1 cellular context compared by ENCODE assay signal in genomic region chr1:94926915-94927404, GRCh38.
TF ChIP-seq lines count a peak whose summit lies in the region.

Gene CNN3, minus strand, starts transcription at chr1:94927110. Its CDS starts 216 bp downstream, at chr1:94926894.

TF ChIP-seq in HEK293, 187 proteins besides CTCF, POLR2A, EP300 and RAD21 (continued from another document):
- TF ChIP-seq ZNF692 (tag by site-specific recombination; IDR thresholded peaks at IDR 0.05) (peak; percentile 61; the same call in 1 of the 2 replicates), ZNF423 (tag by site-specific recombination; IDR thresholded peaks at IDR 0.05) (peak; percentile 95), ZSCAN23 (tag by site-specific recombination; IDR thresholded peaks at IDR 0.05) (0 out of 2 replicates have a peak, but pooled peaks have one; percentile 50), EGR2 (tag by site-specific recombination; IDR thresholded peaks at IDR 0.05; ENCODE audit: low read depth) (peak; percentile 81), TCF7L2 (IDR thresholded peaks at IDR 0.05; ENCODE audit: borderline replicate concordance, low read depth, low read length) (0 out of 2 replicates have a peak, but pooled peaks have one; percentile 20), ZNF843 (tag by site-specific recombination; IDR thresholded peaks at IDR 0.05) (peak; percentile 65), ZNF362 (tag by site-specific recombination; IDR thresholded peaks at IDR 0.05) (no peak), TRIM28 (IDR thresholded peaks at IDR 0.05; ENCODE audit: borderline replicate concordance, low read length) (no peak), ZNF580 (tag by site-specific recombination; IDR thresholded peaks at IDR 0.05) (0 out of 2 replicates have a peak, but pooled peaks have one; percentile 40), PRDM6 (tag by site-specific recombination; IDR thresholded peaks at IDR 0.05) (no peak), ZSCAN5A (tag by site-specific recombination; IDR thresholded peaks at IDR 0.05) (peak; percentile 40; the same call in 1 of the 2 replicates), ZNF214 (tag by site-specific recombination; IDR thresholded peaks at IDR 0.05; ENCODE audit: borderline replicate concordance) (no peak), MZF1 (tag by site-specific recombination; IDR thresholded peaks at IDR 0.05; ENCODE audit: borderline replicate concordance) (no peak), ZBTB26 (tag by site-specific recombination; optimal IDR thresholded peaks at IDR 0.05) (no peak), ZNF629 (tag by site-specific recombination; IDR thresholded peaks at IDR 0.05) (peak; percentile 16; the same call in 1 of the 2 replicates), GLI4 (tag by site-specific recombination; IDR thresholded peaks at IDR 0.05) (0 out of 2 replicates have a peak, but pooled peaks have one; percentile 70), KLF10 (tag by site-specific recombination; IDR thresholded peaks at IDR 0.05) (peak; percentile 96), ZNF426 (tag by site-specific recombination; IDR thresholded peaks at IDR 0.05) (no peak), ZNF660 (tag by site-specific recombination; IDR thresholded peaks at IDR 0.05) (peak; percentile 41; the same call in 1 of the 2 replicates), ZNF2 (tag by site-specific recombination; IDR thresholded peaks at IDR 0.05) (peak; percentile 74; the same call in 1 of the 2 replicates), ZNF561 (tag by site-specific recombination; IDR thresholded peaks at IDR 0.05; ENCODE audit: borderline replicate concordance) (no peak; the same call in 1 of the 2 replicates), PATZ1 (tag by site-specific recombination; IDR thresholded peaks at IDR 0.05) (peak; percentile 88), ZNF26 (tag by site-specific recombination; IDR thresholded peaks at IDR 0.05) (no peak), SCRT2 (tag by site-specific recombination; IDR thresholded peaks at IDR 0.05) (no peak), KLF1 (tag by site-specific recombination; IDR thresholded peaks at IDR 0.05) (peak; percentile 38; the same call in 1 of the 2 replicates), ZIC2 (tag by site-specific recombination; IDR thresholded peaks at IDR 0.05) (0 out of 2 replicates have a peak, but pooled peaks have one; percentile 17), ZBTB1 (tag by site-specific recombination; IDR thresholded peaks at IDR 0.05) (peak; percentile 61; the same call in 1 of the 2 replicates), SP7 (tag by site-specific recombination; IDR thresholded peaks at IDR 0.05) (peak; percentile 82), ZNF610 (tag by site-specific recombination; IDR thresholded peaks at IDR 0.05; ENCODE audit: borderline replicate concordance) (peak; percentile 67; the same call in 1 of the 2 replicates), ZNF394 (tag by site-specific recombination; IDR thresholded peaks at IDR 0.05; ENCODE audit: borderline replicate concordance) (peak; percentile 60), ZBTB7A (tag by site-specific recombination; IDR thresholded peaks at IDR 0.05; ENCODE audit: low read depth) (no peak), ZXDB (tag by site-specific recombination; IDR thresholded peaks at IDR 0.05) (peak; percentile 71), ZBTB6 (tag by site-specific recombination; IDR thresholded peaks at IDR 0.05) (peak; percentile 82), SP3 (tag by site-specific recombination; IDR thresholded peaks at IDR 0.05) (peak; percentile 86)
